Comparison of ENCODE assay signal across 1 cellular context in genomic region chr19:1065606-1066109, GRCh38.
TF ChIP-seq lines count a peak whose summit lies in the region.

No MANE protein-coding gene starts in this region.

TF ChIP-seq in IMR-90, 13 proteins besides CTCF, POLR2A, EP300 and RAD21:
- TF ChIP-seq CEBPB (IDR thresholded peaks at IDR 0.05; ENCODE audit: low read depth, low read length) = no peak
- no peak for TF ChIP-seq MAZ (IDR thresholded peaks at IDR 0.05; ENCODE audit: borderline replicate concordance, low read depth, low read length)
- no peak for TF ChIP-seq MXI1 (IDR thresholded peaks at IDR 0.05; ENCODE audit: borderline replicate concordance, low read depth, low read length)
- TF ChIP-seq MAFK (IDR thresholded peaks at IDR 0.05; ENCODE audit: low read depth, low read length) = no peak
- no peak for TF ChIP-seq RCOR1 (IDR thresholded peaks at IDR 0.05; ENCODE audit: insufficient replicate concordance, low read length)
- no peak for TF ChIP-seq NFE2L2 (IDR thresholded peaks at IDR 0.05; ENCODE audit: low read depth, low read length)
- TF ChIP-seq FOS (IDR thresholded peaks at IDR 0.05; ENCODE audit: low read depth, low read length) = no peak
TF ChIP-seq in IMR-90: peak in this region for 0.
